In the genomic region with DNA sequence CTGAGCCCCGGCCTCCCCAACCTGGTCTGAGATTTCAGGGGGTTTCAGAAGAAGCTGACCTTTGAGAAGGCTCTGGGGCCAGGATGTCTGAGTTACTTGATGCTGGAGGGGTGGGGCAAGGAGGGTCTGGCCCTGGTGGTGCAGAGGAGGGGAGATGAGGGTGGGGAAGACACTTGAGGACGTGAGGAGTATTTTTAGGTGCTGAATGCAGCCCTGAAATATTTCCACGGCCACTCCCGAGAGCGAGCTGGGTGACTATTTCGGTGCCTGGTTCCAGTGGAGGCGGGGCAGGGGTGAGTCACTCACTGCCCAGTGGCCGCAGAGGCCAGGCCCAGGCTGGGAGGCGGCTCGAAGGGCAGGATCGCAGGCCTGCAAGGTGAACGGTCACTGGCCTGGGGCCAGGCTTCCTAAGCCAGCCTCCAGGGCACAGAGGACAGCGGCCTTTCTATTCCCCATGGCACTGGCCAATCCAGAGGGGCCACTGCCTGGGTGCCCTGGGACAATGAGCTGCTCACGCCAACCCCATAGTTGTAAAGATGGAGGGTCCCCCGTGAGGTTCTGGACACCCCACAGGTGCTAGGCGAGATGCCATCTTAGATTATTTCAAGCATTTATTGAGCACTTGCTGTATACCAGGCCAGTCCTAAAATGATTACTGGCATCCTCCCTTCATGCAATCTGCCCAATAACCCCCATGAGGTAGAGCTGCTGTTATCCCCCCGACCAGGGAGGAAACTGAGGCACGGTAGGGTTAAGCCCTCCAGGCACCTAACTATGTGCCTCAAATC, we compare ENCODE assay signal across 8 cellular contexts. TPM values are rescaled to one million over a fixed set of nuclear protein-coding genes. Genes with fewer than 3 reads are reported as not detected.
DNase-seq lines count a peak whose midpoint lies in the region; ATAC-seq and TF ChIP-seq lines count a peak whose summit lies in the region.

No MANE protein-coding gene starts in this region.

- no peaks in the 10 kb centered on the region for H3K9me3 ChIP-seq in neural progenitor cell (ENCODE audit: low read depth)

- H3K4me2 ChIP-seq in neural progenitor cell, result no peak overlapping the region

- H2AFZ ChIP-seq in neural progenitor cell (replicated peaks), result no peak overlapping the region

- H3K27me3 Mint-ChIP-seq in CD14-positive monocyte (ENCODE audit: low read depth in 3 of 3) (peaks cover 0 to 5% (median 0%) of the 10 kb centered on the region in 3 donors), neural progenitor cell (ENCODE audit: insufficient read depth, low read depth) (peaks cover 9% of the 10 kb centered on the region)

- POLR2A ChIA-PET in RWPE1 (lab: Yijun Ruan, JAX; ENCODE audit: low non-redundant PET), result interaction anchor here (1.3 kb wide), 1 partner anchor 20 kb away, joined by 7 read pairs; a partner anchor contains a TSS

- peaks cover 33% of the 10 kb centered on the region for H3F3A ChIP-seq in neural progenitor cell (ENCODE audit: low read depth)

- ATAC-seq in esophagus mucosa, result peak; percentile 72
- no peak for ATAC-seq in HG03135 (IDR thresholded peaks at IDR 0.05; ENCODE audit: unreplicated experiment)
- ATAC-seq in GM18517 (IDR thresholded peaks at IDR 0.05; ENCODE audit: unreplicated experiment), result no peak

- CTCF ChIA-PET in RWPE1 (lab: Yijun Ruan, JAX), result interaction anchor here (2.1 kb wide), 1 partner anchor 22 kb away, joined by 7 read pairs; no protein-coding TSS in a partner anchor

- H3K27ac ChIP-seq in RWPE1 (peak overlapping the region; percentile 97), neural progenitor cell (no peak overlapping the region)

- H3K9ac ChIP-seq in neural progenitor cell, result no peak overlapping the region

- no peaks in the 10 kb centered on the region for H3K36me3 ChIP-seq in neural progenitor cell

- peaks cover 21% of the 10 kb centered on the region for H3K4me1 ChIP-seq in neural progenitor cell

- H3K79me2 ChIP-seq in neural progenitor cell (ENCODE audit: low read depth), result no peaks in the 10 kb centered on the region

- no peaks in the 10 kb centered on the region for H3K27me3 ChIP-seq in neural progenitor cell

- H3K4me1 Mint-ChIP-seq in CD14-positive monocyte (peaks cover 47% of the 10 kb centered on the region), neural progenitor cell (peaks cover 29% of the 10 kb centered on the region)

- peaks cover 13% of the 10 kb centered on the region for H4K20me1 ChIP-seq in neural progenitor cell (ENCODE audit: low read depth)

- H3K4me3 Mint-ChIP-seq in CD14-positive monocyte, result peak overlapping the region; percentile 39 to 42
- H3K4me3 Mint-ChIP-seq in neural progenitor cell, result peak overlapping the region; percentile 21

- H3K36me3 Mint-ChIP-seq in CD14-positive monocyte, result peaks cover 0 to 3% of the 10 kb centered on the region in 2 donors
- no peaks in the 10 kb centered on the region for H3K36me3 Mint-ChIP-seq in neural progenitor cell

- TF ChIP-seq CTCF in CD14-positive monocyte (IDR thresholded peaks at IDR 0.05) (no peak), RWPE1 (conservative IDR thresholded peaks at IDR 0.05; ENCODE audit: low read depth) (no peak), neural progenitor cell (IDR thresholded peaks at IDR 0.05) (no peak)

- H3K9me3 Mint-ChIP-seq in CD14-positive monocyte (peaks cover 0 to 3% (median 0%) of the 10 kb centered on the region in 7 donors), neural progenitor cell (peaks cover under 1% of the 10 kb centered on the region)

- DNase-seq in CD14-positive monocyte (ENCODE audit: low spot score) (peak; percentile 78), RWPE1 (ENCODE audit: low spot score) (peak; percentile 36), neural progenitor cell (ENCODE audit: low spot score) (no peak), KG1 (lab: John Stamatoyannopoulos, UW) (no peak), retina (no peak)

- intact Hi-C loops in CD14-positive monocyte (cut with micrococcal nuclease), result loop anchor here in 1 of 2 donors (1.0 kb wide), 1 partner anchor 10 kb away; no protein-coding TSS in a partner anchor

- H3K27ac Mint-ChIP-seq in CD14-positive monocyte, result peak overlapping the region; percentile 24 to 86 (median 66)
- H3K27ac Mint-ChIP-seq in neural progenitor cell, result no peak overlapping the region

- no peak overlapping the region for H3K4me3 ChIP-seq in neural progenitor cell

RNA-seq across cellular contexts. Expression of a gene that starts 19.7 kb away (rescaled TPM):
- 10 to 100 TPM; 22.5 to 86.9 TPM for polyA plus RNA-seq in CD14-positive monocyte
- total RNA-seq in esophagus mucosa (61.5 TPM), neural progenitor cell (ENCODE audit: low replicate concordance) (51.7 and 107 TPM in 2 replicates)

RNA-seq across cellular contexts. Expression of a gene that starts 21.8 kb away (rescaled TPM):
- 100 to 1,000 TPM in 1 of 2 donors, 10 to 100 TPM in 1; 97.0 to 143 TPM for polyA plus RNA-seq in CD14-positive monocyte
- total RNA-seq in esophagus mucosa (85.0 TPM), neural progenitor cell (ENCODE audit: low replicate concordance) (440 and 768 TPM in 2 replicates)

RNA-seq across cellular contexts. Expression of a gene that starts 26.9 kb away (rescaled TPM):
- not detected for polyA plus RNA-seq in CD14-positive monocyte
- total RNA-seq in esophagus mucosa (0.56 TPM), neural progenitor cell (ENCODE audit: low replicate concordance) (0.11 and 1.4 TPM in 2 replicates)

RNA-seq across cellular contexts. Expression of a gene that starts 39.3 kb away (rescaled TPM):
- 10 to 100 TPM; 10.3 TPM for polyA plus RNA-seq in CD14-positive monocyte
- total RNA-seq in esophagus mucosa (5.5 TPM), neural progenitor cell (ENCODE audit: low replicate concordance) (2.1 and 5.7 TPM in 2 replicates)

Comparison
In these comparisons a context has a peak if more than half of its experiments do, and no peak if none do; other contexts are left out.
1. DNase-seq: peak in CD14-positive monocyte (single experiment) and RWPE1 (single experiment); none in neural progenitor cell (single experiment), KG1 (single experiment) and retina (single experiment).